8 cellular contexts compared by ENCODE assay signal in genomic region chr4:180028682-180029081, GRCh38.
A peak's percentile ranks its signal among the peaks of the same experiment; 100 is the strongest.
DNase-seq lines count a peak whose midpoint lies in the region; ATAC-seq and TF ChIP-seq lines count a peak whose summit lies in the region.

No MANE protein-coding gene starts in this region.

- no peaks in the 10 kb centered on the region for H3K36me3 ChIP-seq in KMS-11 (ENCODE audit: insufficient read depth)

- no peak overlapping the region for H3K27ac Mint-ChIP-seq in activated CD4-positive, alpha-beta T cell treated with anti-CD3 and anti-CD28 coated beads for 36 hours

- no peaks in the 10 kb centered on the region for H3K4me1 Mint-ChIP-seq in activated CD4-positive, alpha-beta T cell treated with anti-CD3 and anti-CD28 coated beads for 36 hours

- H3K9ac ChIP-seq in KMS-11, result no peak overlapping the region

- H3K27me3 Mint-ChIP-seq in activated CD4-positive, alpha-beta T cell treated with anti-CD3 and anti-CD28 coated beads for 36 hours, result no peaks in the 10 kb centered on the region

- H2AFZ ChIP-seq in KMS-11 (ENCODE audit: low read depth), result no peak overlapping the region

- H3K36me3 Mint-ChIP-seq in activated CD4-positive, alpha-beta T cell treated with anti-CD3 and anti-CD28 coated beads for 36 hours (ENCODE audit: low read depth), result no peaks in the 10 kb centered on the region

- H3K4me3 Mint-ChIP-seq in activated CD4-positive, alpha-beta T cell treated with anti-CD3 and anti-CD28 coated beads for 36 hours, result no peak overlapping the region

- peaks cover 2% of the 10 kb centered on the region for H3K9me3 Mint-ChIP-seq in activated CD4-positive, alpha-beta T cell treated with anti-CD3 and anti-CD28 coated beads for 36 hours (ENCODE audit: low read depth)

- TF ChIP-seq CTCF in KMS-11 (conservative IDR thresholded peaks at IDR 0.05; ENCODE audit: low read depth, low read length), result peak; percentile 22; the same call in 1 of the 2 replicates

- H4K20me1 ChIP-seq in KMS-11 (ENCODE audit: insufficient read depth), result no peaks in the 10 kb centered on the region

- no peaks in the 10 kb centered on the region for H3K27me3 ChIP-seq in KMS-11 (ENCODE audit: insufficient read depth, low read depth)

- ATAC-seq in activated CD4-positive, alpha-beta T cell treated with anti-CD3 and anti-CD28 coated beads for 36 hours, result no peak
- ATAC-seq in Right ventricle myocardium inferior, result no peak

- H3K27ac ChIP-seq in KMS-11, result no peak overlapping the region

- H3K79me2 ChIP-seq in KMS-11 (ENCODE audit: insufficient read depth, low read depth), result no peaks in the 10 kb centered on the region

- H3K4me1 ChIP-seq in KMS-11 (ENCODE audit: low read depth, poor library complexity, severe bottlenecking), result no peaks in the 10 kb centered on the region

- H3K4me3 ChIP-seq in KMS-11 (IDR thresholded peaks at IDR 0.05; ENCODE audit: insufficient read depth, low read depth, low read length), result no peak overlapping the region

- intact Hi-C loops in activated CD4-positive, alpha-beta T cell treated with anti-CD3 and anti-CD28 coated beads for 36 hours (cut with DNase I, micrococcal nuclease), result no loop called here
- intact Hi-C loops in Right ventricle myocardium inferior (cut with DNase I), result no loop called here

- peak; percentile 17 for DNase-seq in activated CD4-positive, alpha-beta T cell treated with anti-CD3 and anti-CD28 coated beads for 36 hours
- DNase-seq in activated CD4-positive, alpha-beta T cell treated with anti-CD3 and anti-CD28 coated beads for 1 hour, result no peak
- DNase-seq in astrocyte of the hippocampus (ENCODE audit: low read depth, low spot score) (peak; percentile 37), non-pigmented ciliary epithelial cell (ENCODE audit: low read depth) (peak; percentile 4), HK-2 (ENCODE audit: unreplicated experiment) (no peak), Right ventricle myocardium inferior (ENCODE audit: missing footprints) (no peak)
- DNase-seq in activated effector memory CD4-positive, alpha-beta T cell treated with anti-CD3 and anti-CD28 coated beads, Interleukin-2, amount 50 U/mL, for 16 hours, result no peak

- H3K4me2 ChIP-seq in KMS-11, result no peak overlapping the region

- POLR2A ChIA-PET in activated CD4-positive, alpha-beta T cell treated with anti-CD3 and anti-CD28 coated beads for 36 hours (lab: Charles Lee), result no interaction called here

- CTCF ChIA-PET in activated CD4-positive, alpha-beta T cell treated with anti-CD3 and anti-CD28 coated beads for 36 hours (lab: Charles Lee), result interaction anchor here (0.6 kb wide), 1 partner anchor 13 kb away, joined by 3 read pairs; no protein-coding TSS in a partner anchor

Comparison
In these comparisons a context has a peak if more than half of its experiments do, and no peak if none do; other contexts are left out.
1. DNase-seq: peak in activated CD4-positive, alpha-beta T cell treated with anti-CD3 and anti-CD28 coated beads for 36 hours (single experiment), astrocyte of the hippocampus (single experiment) and non-pigmented ciliary epithelial cell (single experiment); none in activated CD4-positive, alpha-beta T cell treated with anti-CD3 and anti-CD28 coated beads for 1 hour (single experiment), HK-2 (single experiment), activated effector memory CD4-positive, alpha-beta T cell treated with anti-CD3 and anti-CD28 coated beads, Interleukin-2, amount 50 U/mL, for 16 hours (single experiment) and Right ventricle myocardium inferior (single experiment).